16 cellular contexts compared by ENCODE assay signal in the genomic region with DNA sequence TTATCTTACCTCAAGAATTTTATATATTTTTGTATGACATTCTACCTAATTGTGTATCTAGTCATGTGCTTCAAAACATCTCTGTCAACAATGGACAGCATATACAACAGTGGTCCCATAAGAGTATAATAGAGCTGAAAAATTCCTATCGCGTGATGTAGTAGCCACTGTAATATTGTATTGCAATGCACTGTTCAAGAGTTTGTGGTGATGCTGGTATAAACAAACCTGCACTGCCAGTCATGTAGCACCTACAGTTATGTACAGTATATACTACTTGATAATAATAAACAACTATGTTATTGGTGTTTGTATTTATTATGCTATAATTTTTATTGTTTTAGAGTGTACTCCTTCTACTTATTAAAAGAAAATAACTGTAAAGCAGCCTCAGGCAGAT.
DNase-seq lines count a peak whose midpoint lies in the region; ATAC-seq and TF ChIP-seq lines count a peak whose summit lies in the region.
"Had no signal": no experiment of that assay in that cellular context is flagged by ENCODE, and none has a peak within 500 bp of the region (broad histone marks: within the 10 kb centered on the region; RNA-seq: fewer than 3 reads in every experiment).

No MANE protein-coding gene starts in this region.

- TF ChIP-seq CTCF in fibroblast of lung (conservative IDR thresholded peaks at IDR 0.05 in 1 of 2, IDR thresholded peaks at IDR 0.05 in 1 of 2; ENCODE audit: low read depth in 1 of 2, low read length in 2 of 2) = no peak

- 98% methylated on average over 2 of the region's 2 CpGs for WGBS in aorta, 2 donors

- H3K27me3 ChIP-seq in fibroblast of lung (ENCODE audit: control insufficient read depth, insufficient read depth, low read length) (no peaks in the 10 kb centered on the region), aorta (ENCODE audit: control insufficient read depth in 1 of 2, insufficient read depth in 2 of 2, low read length in 1 of 2) (no peaks in the 10 kb centered on the region)
- H3K27me3 ChIP-seq: SJCRH30 had no signal

- H3K27ac ChIP-seq in fibroblast of lung (ENCODE audit: insufficient read depth, low read length) = peak overlapping the region; percentile 51
- H3K27ac ChIP-seq in aorta (ENCODE audit: low read depth in 1 of 2, low read length in 2 of 2) = no peak overlapping the region
- H3K27ac ChIP-seq: SJCRH30 had no signal

- H3K36me3 ChIP-seq in fibroblast of lung (ENCODE audit: control insufficient read depth, insufficient read depth, low read length) (no peaks in the 10 kb centered on the region), aorta (ENCODE audit: control insufficient read depth in 1 of 2, insufficient read depth in 2 of 2, low read length in 1 of 2) (no peaks in the 10 kb centered on the region)
- H3K36me3 ChIP-seq: SJCRH30 had no signal

- H2AFZ ChIP-seq in fibroblast of lung (ENCODE audit: low read length) = no peak overlapping the region

- no peaks in the 10 kb centered on the region for H3K79me2 ChIP-seq in fibroblast of lung (ENCODE audit: control insufficient read depth, insufficient read depth, low read length)

- H3K4me1 ChIP-seq in fibroblast of lung (ENCODE audit: control insufficient read depth, extremely low read depth, insufficient read depth, low read length) (peaks cover 5% of the 10 kb centered on the region), aorta (ENCODE audit: control insufficient read depth in 1 of 2, insufficient read depth in 2 of 2, low read length in 2 of 2) (no peaks in the 10 kb centered on the region)
- H3K4me1 ChIP-seq: SJCRH30 had no signal

- no peaks in the 10 kb centered on the region for H4K20me1 ChIP-seq in fibroblast of lung (ENCODE audit: control insufficient read depth, extremely low read depth, insufficient read depth, low read length)

- DNase-seq in EH (ENCODE audit: low read depth) (peak; percentile 8), NCI-H226 (peak; percentile 33), fibroblast of lung (ENCODE audit: low read depth in 2 of 2) (peak; percentile 24 to 60), skeletal muscle cell (ENCODE audit: low read depth) (peak; percentile 22), SIG-M5 (lab: John Stamatoyannopoulos, UW) (no peak), aorta (no peak)
- DNase-seq: C1 segment of cervical spinal cord, DND-41, H7, NCI-H1417, NCI-H1930, NCI-H2171, NCI-H748 treated with DMSO at 0.1 percent for 48 hours, OCI-M1, SJCRH30 had no signal

- H3K4me2 ChIP-seq in fibroblast of lung (ENCODE audit: extremely low read depth, insufficient read depth, low read length) = no peak overlapping the region

- H3K4me3 ChIP-seq in fibroblast of lung (replicated peaks in 1 of 4; ENCODE audit: control extremely low read depth in 1 of 4, insufficient read depth in 1 of 4, low read depth in 3 of 4, low read length in 4 of 4) (no peak overlapping the region), skeletal muscle cell (ENCODE audit: low read depth, low read length) (no peak overlapping the region), aorta (ENCODE audit: low read length in 2 of 2) (no peak overlapping the region)
- H3K4me3 ChIP-seq: SJCRH30 had no signal

- ATAC-seq in aorta (ENCODE audit: low FRiP score) (no peak), HG03175 (IDR thresholded peaks at IDR 0.05; ENCODE audit: unreplicated experiment) (no peak)

- no peaks in the 10 kb centered on the region for H3K9me3 ChIP-seq in fibroblast of lung (ENCODE audit: control insufficient read depth, insufficient read depth, low read depth, low read length)
- H3K9me3 ChIP-seq in aorta (ENCODE audit: control insufficient read depth, low read length) = no peaks in the 10 kb centered on the region

- intact Hi-C loops in aorta (cut with DNase I) = no loop called here

- no peak overlapping the region for H3K9ac ChIP-seq in fibroblast of lung (ENCODE audit: insufficient read depth, low read length)

Comparison
In these comparisons a context has a peak if more than half of its experiments do, and no peak if none do; other contexts are left out.
1. DNase-seq: peak in EH (single experiment), NCI-H226 (single experiment), fibroblast of lung (2 of 2) and skeletal muscle cell (single experiment); none in SIG-M5 (single experiment) and aorta (0 of 2).